ENCODE assay signal across 6 cellular contexts in the genomic region with DNA sequence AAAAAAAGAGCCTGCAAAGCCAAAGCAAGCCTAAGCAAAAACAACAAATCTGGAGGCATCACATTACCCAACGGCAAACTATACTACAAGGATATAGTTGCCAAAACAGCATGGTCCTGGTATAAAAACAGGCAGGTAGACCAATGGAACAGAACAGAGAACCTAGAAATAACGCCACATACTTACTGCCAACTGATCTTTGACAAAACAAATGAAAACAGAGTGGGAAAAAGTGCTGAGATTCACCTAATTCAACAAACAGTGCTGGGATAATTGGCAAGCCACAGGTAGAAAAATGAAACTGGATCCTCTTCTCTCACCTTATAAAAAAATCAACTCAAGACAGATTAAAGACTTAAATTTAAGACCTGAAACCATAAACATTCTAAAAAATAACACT.
"Had no signal": no experiment of that assay in that cellular context is flagged by ENCODE, and none has a peak within 500 bp of the region (broad histone marks: within the 10 kb centered on the region; RNA-seq: fewer than 3 reads in every experiment).

No MANE protein-coding gene starts in this region.

- H3K27ac ChIP-seq: HL-60 had no signal

- FAIRE-seq: HTR-8/SVneo, K562 had no signal

- DNase-seq: IMR-90, KBM-7, KG1 had no signal

- H3K4me3 ChIP-seq: K562 had no signal

- ATAC-seq: K562 had no signal
